ENCODE assay signal across 8 cellular contexts in genomic region chr5:133967715-133968056, GRCh38. TPM values are rescaled to one million over a fixed set of nuclear protein-coding genes. Genes with fewer than 3 reads are reported as not detected.
DNase-seq lines count a peak whose midpoint lies in the region; ATAC-seq and TF ChIP-seq lines count a peak whose summit lies in the region.

No MANE protein-coding gene starts in this region.

- H3K36me3 Mint-ChIP-seq in natural killer cell treated with Interleukin-12 subunit alpha and Interleukin-12 subunit beta and Interleukin-15 and Interleukin-18, amount 100 ng/mL, for 72 hours, result no peaks in the 10 kb centered on the region

- H3K4me1 Mint-ChIP-seq in natural killer cell treated with Interleukin-12 subunit alpha and Interleukin-12 subunit beta and Interleukin-15 and Interleukin-18, amount 100 ng/mL, for 72 hours (ENCODE audit: low read depth in 2 of 2), result peaks cover 38 to 46% of the 10 kb centered on the region in 2 donors

- H3K9me3 Mint-ChIP-seq in natural killer cell treated with Interleukin-12 subunit alpha and Interleukin-12 subunit beta and Interleukin-15 and Interleukin-18, amount 100 ng/mL, for 72 hours, result no peaks in the 10 kb centered on the region

- peak overlapping the region; percentile 91 to 100 for H3K27ac Mint-ChIP-seq in natural killer cell treated with Interleukin-12 subunit alpha and Interleukin-12 subunit beta and Interleukin-15 and Interleukin-18, amount 100 ng/mL, for 72 hours

- H3K27me3 Mint-ChIP-seq in natural killer cell treated with Interleukin-12 subunit alpha and Interleukin-12 subunit beta and Interleukin-15 and Interleukin-18, amount 100 ng/mL, for 72 hours, result no peaks in the 10 kb centered on the region

- H3K4me3 Mint-ChIP-seq in natural killer cell treated with Interleukin-12 subunit alpha and Interleukin-12 subunit beta and Interleukin-15 and Interleukin-18, amount 100 ng/mL, for 72 hours, result peak overlapping the region; percentile 88

- DNase-seq in H4 (ENCODE audit: low spot score) (peak; percentile 36), islet precursor cell (no peak), T-helper 9 cell (no peak)
- DNase-seq in natural killer cell treated with Interleukin-12 subunit alpha and Interleukin-12 subunit beta and Interleukin-15 and Interleukin-18, amount 100 ng/mL, for 72 hours (ENCODE audit: low spot score), result no peak

- peak; percentile 32 for ATAC-seq in SK-N-SH treated with all-trans-retinoic acid at 6 μM for 48 hours
- ATAC-seq in esophagus mucosa, result peak; percentile 2
- ATAC-seq in natural killer cell treated with Interleukin-12 subunit alpha and Interleukin-12 subunit beta and Interleukin-15 and Interleukin-18, amount 100 ng/mL, for 72 hours, result peak in 1 of 2 donors; percentile 48
- ATAC-seq in GM18505 (IDR thresholded peaks at IDR 0.05; ENCODE audit: unreplicated experiment), result no peak
- no peak for ATAC-seq in HG02588 (IDR thresholded peaks at IDR 0.05; ENCODE audit: unreplicated experiment)

- no peak for TF ChIP-seq POLR2A in GM18505 (IDR thresholded peaks at IDR 0.05; ENCODE audit: borderline replicate concordance, extremely low read depth, insufficient read depth, insufficient read length)

TF ChIP-seq in SK-N-SH treated with all-trans-retinoic acid at 6 μM for 48 hours, 23 proteins besides CTCF, POLR2A, EP300 and RAD21:
- no peak for TF ChIP-seq ARNTL (CRISPR knock-in tag; IDR thresholded peaks at IDR 0.05; ENCODE audit: borderline replicate concordance, low read depth)
- TF ChIP-seq OSR1 (CRISPR knock-in tag; IDR thresholded peaks at IDR 0.05), result no peak
- TF ChIP-seq ZNF8 (CRISPR knock-in tag; IDR thresholded peaks at IDR 0.05), result no peak
- TF ChIP-seq GLIS3 (CRISPR knock-in tag; IDR thresholded peaks at IDR 0.05), result no peak
- TF ChIP-seq ISL1 (CRISPR knock-in tag; IDR thresholded peaks at IDR 0.05), result no peak
- no peak for TF ChIP-seq ZC3H10 (CRISPR knock-in tag; IDR thresholded peaks at IDR 0.05)
- TF ChIP-seq TSHZ2 (CRISPR knock-in tag; IDR thresholded peaks at IDR 0.05), result no peak
- no peak for TF ChIP-seq PPARA (CRISPR knock-in tag; IDR thresholded peaks at IDR 0.05; ENCODE audit: borderline replicate concordance)

RNA-seq across cellular contexts. Expression of gene C5orf15, which starts 0.7 kb away (rescaled TPM):
- 141 and 166 TPM in 2 replicates for total RNA-seq in H4 (2014; rRNA removed; shearing (Covaris generic))
- 14.3 TPM for total RNA-seq in esophagus mucosa
- 10 to 100 TPM; 16.7 to 41.6 TPM for total RNA-seq in natural killer cell treated with Interleukin-12 subunit alpha and Interleukin-12 subunit beta and Interleukin-15 and Interleukin-18, amount 100 ng/mL, for 72 hours

RNA-seq across cellular contexts. Expression of gene VDAC1, which starts 37.1 kb away (rescaled TPM):
- 732 and 750 TPM in 2 replicates for total RNA-seq in H4 (2014; rRNA removed; shearing (Covaris generic))
- 154 TPM for total RNA-seq in esophagus mucosa
- total RNA-seq in natural killer cell treated with Interleukin-12 subunit alpha and Interleukin-12 subunit beta and Interleukin-15 and Interleukin-18, amount 100 ng/mL, for 72 hours, result 100 to 1,000 TPM; 325 to 329 TPM

Comparison
In these comparisons a context has a peak if more than half of its experiments do, and no peak if none do; other contexts are left out.
1. ATAC-seq: peak in SK-N-SH treated with all-trans-retinoic acid at 6 μM for 48 hours (single experiment) and esophagus mucosa (single experiment); none in GM18505 (single experiment) and HG02588 (single experiment).